ENCODE assay signal across 11 cellular contexts in the genomic region with DNA sequence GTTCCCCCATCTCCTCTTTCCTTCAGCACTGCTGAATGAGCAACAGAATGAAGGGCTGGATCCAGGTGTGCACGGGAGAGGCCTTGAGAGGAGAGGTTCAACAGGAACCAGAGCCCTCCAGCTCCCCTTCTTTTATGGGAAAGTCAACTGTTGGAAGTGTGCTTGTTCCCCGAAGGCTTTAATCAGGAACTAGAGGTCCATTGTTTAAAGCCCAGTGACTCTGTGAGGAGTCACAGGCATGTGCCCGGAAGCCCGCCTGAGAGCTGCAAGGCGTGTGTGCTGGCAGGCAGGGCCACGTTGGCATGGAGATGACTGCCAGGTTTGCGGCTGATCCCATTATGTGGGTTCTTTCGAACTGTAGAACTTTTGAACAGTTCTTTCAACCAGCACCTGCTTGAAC. TPM values are rescaled to one million over a fixed set of nuclear protein-coding genes. Genes with fewer than 3 reads are reported as not detected.
DNase-seq lines count a peak whose midpoint lies in the region; ATAC-seq and TF ChIP-seq lines count a peak whose summit lies in the region.
"Had no signal": no experiment of that assay in that cellular context is flagged by ENCODE, and none has a peak within 500 bp of the region (broad histone marks: within the 10 kb centered on the region; RNA-seq: fewer than 3 reads in every experiment).

No MANE protein-coding gene starts in this region.

- TF ChIP-seq POLR2A in esophagus muscularis mucosa (IDR thresholded peaks at IDR 0.05; ENCODE audit: low read depth) = no peak

- H3K27me3 ChIP-seq in BLaER1 treated with 17β-estradiol and CSF1 and Interleukin-3, amounts not matched to agents 10 nM and 100 nM = peaks cover 13 to 34% (median 29%) of the 10 kb centered on the region in 11 experiments
- peaks cover 0 to 4% (median 0%) of the 10 kb centered on the region in 4 donors for H3K27me3 ChIP-seq in esophagus muscularis mucosa

- H3K4me1 ChIP-seq in BLaER1 treated with 17β-estradiol and CSF1 and Interleukin-3, amounts not matched to agents 10 nM and 100 nM = peaks cover 0 to 21% (median 14%) of the 10 kb centered on the region in 10 experiments; a peak in 14 of 20 replicates
- H3K4me1 ChIP-seq in esophagus muscularis mucosa = peaks cover 22 to 69% (median 67%) of the 10 kb centered on the region in 4 donors

- CTCF ChIA-PET in HEK293T (lab: Yijun Ruan, JAX) = interaction anchor here (0.6 to 0.9 kb wide), 2 partner anchors 34 to 45 kb away, joined by 3 to 5 read pairs; no protein-coding TSS in a partner anchor

- POLR2A ChIA-PET in HEK293T (lab: Yijun Ruan, JAX) = no interaction called here

- H3K27ac ChIP-seq in BLaER1 treated with 17β-estradiol and CSF1 and Interleukin-3, amounts not matched to agents 10 nM and 100 nM = no peak overlapping the region
- peak overlapping the region; percentile 38 to 97 (median 77) for H3K27ac ChIP-seq in esophagus muscularis mucosa (replicated peaks in 1 of 4)

- H4K20me1 ChIP-seq in BLaER1 treated with 17β-estradiol and CSF1 and Interleukin-3, amounts not matched to agents 10 nM and 100 nM = peaks cover 0 to 4% (median 0%) of the 10 kb centered on the region in 11 experiments; a peak in 2 of 22 replicates

- no peak for ATAC-seq in GM18520 (IDR thresholded peaks at IDR 0.05; ENCODE audit: unreplicated experiment)
- ATAC-seq in HG03378 (IDR thresholded peaks at IDR 0.05; ENCODE audit: unreplicated experiment) = no peak
- ATAC-seq: activated CD4-positive, CD25-positive, alpha-beta regulatory T cell treated with anti-CD3 and anti-CD28 coated beads, Interleukin-2, amount 50 U/mL, for 24 hours had no signal

- DNase-seq in NCI-H526 (lab: John Stamatoyannopoulos, UW) (peak; percentile 51 to 75), esophagus muscularis mucosa (ENCODE audit: extremely low spot score) (no peak), pons (ENCODE audit: low spot score) (peak; percentile 83), HEK293T (ENCODE audit: extremely low spot score) (no peak)
- DNase-seq in stimulated activated naive CD4-positive, alpha-beta T cell treated with Interleukin-2 at 50 U/mL for 16 hours (lab: John Stamatoyannopoulos, UW) = no peak
- DNase-seq: activated naive CD4-positive, alpha-beta T cell treated with anti-CD3 and anti-CD28 coated beads, Interleukin-2, amount 50 U/mL, for 16 hours; effector memory CD4-positive, alpha-beta T cell had no signal

- TF ChIP-seq CTCF in esophagus muscularis mucosa (IDR thresholded peaks at IDR 0.05) = no peak

- H3K36me3 ChIP-seq in BLaER1 treated with 17β-estradiol and CSF1 and Interleukin-3, amounts not matched to agents 10 nM and 100 nM = no peaks in the 10 kb centered on the region
- H3K36me3 ChIP-seq in esophagus muscularis mucosa = no peaks in the 10 kb centered on the region

- no peak overlapping the region for H3K4me3 ChIP-seq in BLaER1 treated with 17β-estradiol and CSF1 and Interleukin-3, amounts not matched to agents 10 nM and 100 nM
- no peak overlapping the region for H3K4me3 ChIP-seq in esophagus muscularis mucosa

- no peak overlapping the region for H3K9ac ChIP-seq in BLaER1 treated with 17β-estradiol and CSF1 and Interleukin-3, amounts not matched to agents 10 nM and 100 nM

- H3K4me2 ChIP-seq in BLaER1 treated with 17β-estradiol and CSF1 and Interleukin-3, amounts not matched to agents 10 nM and 100 nM = peak overlapping the region in 8 of 11 experiments; percentile 20 to 97 (median 48); a peak in 14 of 22 replicates

- 78% methylated on average over 8 of the region's 8 CpGs for WGBS in esophagus muscularis mucosa

- no peaks in the 10 kb centered on the region for H3K9me3 ChIP-seq in BLaER1 treated with 17β-estradiol and CSF1 and Interleukin-3, amounts not matched to agents 10 nM and 100 nM (replicated peaks in 1 of 11)
- no peaks in the 10 kb centered on the region for H3K9me3 ChIP-seq in esophagus muscularis mucosa

- no peak for TF ChIP-seq EP300 in esophagus muscularis mucosa (IDR thresholded peaks at IDR 0.05)

- intact Hi-C loops in esophagus muscularis mucosa (cut with DNase I) = loop anchor here (5.0 kb wide), 1 partner anchor 36 kb away; no protein-coding TSS in a partner anchor

TF ChIP-seq in HEK293T, 16 proteins besides CTCF, POLR2A, EP300 and RAD21:
- no peak for TF ChIP-seq TARDBP (IDR thresholded peaks at IDR 0.05)
- TF ChIP-seq BHLHE40 (IDR thresholded peaks at IDR 0.05; ENCODE audit: borderline replicate concordance) = no peak
TF ChIP-seq in HEK293T: peak in this region for 0.

RNA-seq across cellular contexts. Expression of a gene that starts 3.2 kb away (rescaled TPM):
- total RNA-seq in esophagus muscularis mucosa = 10 to 100 TPM; 44.9 to 61.6 (median 58.2) TPM

Comparison
In these comparisons a context has a peak if more than half of its experiments do, and no peak if none do; other contexts are left out.
1. H3K27ac ChIP-seq: peak in esophagus muscularis mucosa (4 of 4); none in BLaER1 treated with 17β-estradiol and CSF1 and Interleukin-3, amounts not matched to agents 10 nM and 100 nM (0 of 11).
2. DNase-seq: peak in NCI-H526 (2 of 2) and pons (single experiment); none in esophagus muscularis mucosa (single experiment), stimulated activated naive CD4-positive, alpha-beta T cell treated with Interleukin-2 at 50 U/mL for 16 hours (single experiment) and HEK293T (single experiment).